In the genomic region with DNA sequence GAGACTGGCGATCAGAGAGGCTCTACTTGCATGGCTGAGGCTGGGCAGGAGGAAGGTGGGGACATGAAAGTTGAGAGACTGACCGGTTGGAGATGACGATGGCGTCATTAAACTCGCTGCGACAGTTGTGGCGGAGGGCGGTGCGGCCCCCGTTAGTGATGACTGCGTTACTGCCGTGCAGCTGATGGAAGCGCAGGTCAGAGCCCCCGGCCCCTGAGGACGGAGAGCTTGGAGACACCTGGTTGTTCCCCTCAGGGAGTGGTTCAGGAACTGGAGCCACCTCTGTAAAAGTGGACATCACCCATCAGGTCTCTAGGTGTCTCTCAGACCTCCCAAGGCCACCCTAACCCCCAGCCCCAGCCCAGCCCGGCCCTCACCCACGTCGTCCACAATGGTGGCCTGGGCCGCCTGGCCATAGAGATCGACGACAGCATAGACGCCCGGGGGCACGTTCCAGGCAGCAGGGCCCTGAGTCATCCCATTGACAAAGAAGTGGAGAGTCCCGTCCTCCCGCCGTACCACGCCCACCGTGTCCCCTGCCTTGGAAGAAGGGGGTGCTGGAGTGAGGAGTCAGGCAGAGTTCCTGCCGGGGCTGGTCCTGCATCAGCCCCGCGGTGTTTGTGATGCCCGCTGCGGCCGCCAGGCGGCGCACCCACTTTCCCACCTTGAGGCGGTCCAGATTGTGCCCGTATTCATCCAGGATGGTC, we compare ENCODE assay signal across 6 cellular contexts. TPM values are rescaled to one million over a fixed set of nuclear protein-coding genes. Genes with fewer than 3 reads are reported as not detected.
DNase-seq lines count a peak whose midpoint lies in the region; ATAC-seq and TF ChIP-seq lines count a peak whose summit lies in the region.

No MANE protein-coding gene starts in this region.

- H3K27me3 ChIP-seq in A673 (replicated peaks; ENCODE audit: insufficient read depth, low read depth, low read length, poor library complexity), result no peaks in the 10 kb centered on the region
- H3K27me3 ChIP-seq in PC-3 (ENCODE audit: low read length), result no peaks in the 10 kb centered on the region
- H3K27me3 ChIP-seq in breast epithelium, result no peaks in the 10 kb centered on the region
- no peaks in the 10 kb centered on the region for H3K27me3 ChIP-seq in ovary

- no peak overlapping the region for H2AFZ ChIP-seq in PC-3 (ENCODE audit: low read length)

- H3K4me3 ChIP-seq in A673 (ENCODE audit: low read depth, low read length, poor library complexity, severe bottlenecking) (no peak overlapping the region), PC-3 (ENCODE audit: low read length) (no peak overlapping the region), breast epithelium (no peak overlapping the region), ovary (no peak overlapping the region)

- DNase-seq in A673 (ENCODE audit: low spot score), result peak; percentile 62
- DNase-seq in PC-3, result peak; percentile 7
- no peak for DNase-seq in breast epithelium (ENCODE audit: low spot score in 2 of 2)
- peak in 2 of 5 donors; percentile 63 to 75 for DNase-seq in ovary
- DNase-seq in omental fat pad (ENCODE audit: low spot score), result no peak

- H3K4me1 ChIP-seq in A673 (ENCODE audit: insufficient read depth, low read length, poor library complexity, severe bottlenecking) (peaks cover 13% of the 10 kb centered on the region), PC-3 (ENCODE audit: insufficient read depth, low read length) (0 out of 2 replicates have a peak, but pooled peaks cover 6% of the 10 kb centered on the region), breast epithelium (no peaks in the 10 kb centered on the region), ovary (ENCODE audit: insufficient read depth) (peaks cover 1% of the 10 kb centered on the region)

- H3K9ac ChIP-seq in PC-3 (ENCODE audit: low read length), result no peak overlapping the region

- no peak for TF ChIP-seq POLR2A in breast epithelium (IDR thresholded peaks at IDR 0.05)
- no peak for TF ChIP-seq POLR2A in ovary (IDR thresholded peaks at IDR 0.05)

- CTCF ChIA-PET in A673 (lab: Charles Lee) (no interaction called here), PC-3 (lab: Charles Lee) (no interaction called here)

- peaks cover 15% of the 10 kb centered on the region for H3K79me2 ChIP-seq in PC-3 (ENCODE audit: low read length)

- BruUV-seq in A673 (replicated peaks; lab: Mats Ljungman, UMichigan) (no TSS peak), PC-3 (replicated peaks; lab: Mats Ljungman, UMichigan) (no TSS peak)

- no peak for TF ChIP-seq EP300 in ovary (IDR thresholded peaks at IDR 0.05)

- 58 to 63% (median 62%) methylated on average over 37 to 39 of the region's 39 CpGs for WGBS in ovary, 3 donors

- H3K27ac ChIP-seq in A673 (ENCODE audit: low read depth, low read length, poor library complexity, severe bottlenecking), result no peak overlapping the region
- no peak overlapping the region for H3K27ac ChIP-seq in PC-3 (ENCODE audit: low read length)
- peak overlapping the region in 1 of 2 donors; percentile 20 for H3K27ac ChIP-seq in breast epithelium
- no peak overlapping the region for H3K27ac ChIP-seq in ovary

- no peaks in the 10 kb centered on the region for H3K9me3 ChIP-seq in A673 (ENCODE audit: low read depth, low read length, poor library complexity, severe bottlenecking)
- H3K9me3 ChIP-seq in PC-3 (ENCODE audit: low read length), result no peaks in the 10 kb centered on the region
- no peaks in the 10 kb centered on the region for H3K9me3 ChIP-seq in breast epithelium
- no peaks in the 10 kb centered on the region for H3K9me3 ChIP-seq in ovary

- intact Hi-C loops in A673 (cut with micrococcal nuclease; ENCODE audit: unreplicated experiment) (no loop called here), PC-3 (cut with micrococcal nuclease) (no loop called here), breast epithelium (cut with DNase I; ENCODE audit: low total_unique reads) (no loop called here), ovary (cut with DNase I) (no loop called here)

- H3K36me3 ChIP-seq in A673 (ENCODE audit: insufficient read depth, low read length, poor library complexity, severe bottlenecking) (peaks cover 55% of the 10 kb centered on the region), PC-3 (ENCODE audit: low read depth, low read length) (peaks cover 11% of the 10 kb centered on the region; the same call in 1 of the 2 replicates), breast epithelium (no peaks in the 10 kb centered on the region), ovary (no peaks in the 10 kb centered on the region)

- TF ChIP-seq CTCF in A673 (conservative IDR thresholded peaks at IDR 0.05; ENCODE audit: low read depth, low read length) (peak; percentile 95), PC-3 (conservative IDR thresholded peaks at IDR 0.05; ENCODE audit: low read depth, low read length) (peak; percentile 56), breast epithelium (IDR thresholded peaks at IDR 0.05) (peak; percentile 39 to 76 (median 62)), ovary (IDR thresholded peaks at IDR 0.05) (peak; percentile 30 to 57 (median 54)), omental fat pad (IDR thresholded peaks at IDR 0.05) (peak in 1 of 3 donors; percentile 78)

- POLR2A ChIA-PET in A673 (lab: Charles Lee; ENCODE audit: low non-redundant PET), result no interaction called here
- POLR2A ChIA-PET in PC-3 (lab: Charles Lee; ENCODE audit: unreplicated experiment), result no interaction called here

- ATAC-seq in PC-3 (no peak; the same call in 1 of the 2 replicates), HG02798 (IDR thresholded peaks at IDR 0.05; ENCODE audit: poor library complexity, unreplicated experiment) (no peak), omental fat pad (ENCODE audit: low FRiP score) (no peak)

- H3K9me2 ChIP-seq in PC-3 (replicated peaks; ENCODE audit: low read length), result no peaks in the 10 kb centered on the region

- no peak overlapping the region for H3K4me2 ChIP-seq in PC-3 (ENCODE audit: low read length)

- H3F3A ChIP-seq in PC-3 (ENCODE audit: low read length, unreplicated experiment), result no peaks in the 10 kb centered on the region

- H4K20me1 ChIP-seq in PC-3 (ENCODE audit: low read length), result no peaks in the 10 kb centered on the region

RNA-seq across cellular contexts. Expression of a gene that starts 5.3 kb away (rescaled TPM):
- total RNA-seq in A673 (2021) (81.7 and 99.5 TPM in 2 replicates), PC-3 (2014; rRNA removed) (21.4 and 27.7 TPM in 2 replicates), breast epithelium (10 to 100 TPM; 15.0 to 22.9 (median 17.4) TPM), ovary (10 to 100 TPM; 11.2 to 48.0 (median 41.6) TPM), omental fat pad (10 to 100 TPM; 10.4 to 16.1 (median 11.5) TPM)
- 10 to 100 TPM in 1 of 2 donors, 1 to 10 TPM in 1; 9.6 to 32.8 TPM for polyA plus RNA-seq in ovary

RNA-seq across cellular contexts. Expression of a gene that starts 8.7 kb away (rescaled TPM):
- total RNA-seq in A673 (2021), result 116 and 133 TPM in 2 replicates
- total RNA-seq in PC-3 (2014; rRNA removed), result 30.8 and 45.8 TPM in 2 replicates
- total RNA-seq in breast epithelium, result 100 to 1,000 TPM in 1 of 3 donors, 10 to 100 TPM in 2; 77.3 to 109 (median 84.2) TPM
- 10 to 100 TPM; 53.1 to 76.5 (median 59.3) TPM for total RNA-seq in ovary
- polyA plus RNA-seq in ovary, result 100 to 1,000 TPM in 1 of 2 donors, 10 to 100 TPM in 1; 62.2 to 103 TPM
- 10 to 100 TPM; 49.6 to 91.3 (median 75.9) TPM for total RNA-seq in omental fat pad

RNA-seq across cellular contexts. Expression of a gene that starts 12.4 kb away (rescaled TPM):
- total RNA-seq in A673 (2021) (1.1 TPM in 2 replicates), PC-3 (2014; rRNA removed) (not detected in 2 replicates), breast epithelium (1 to 10 TPM; 3.4 to 6.6 (median 5.2) TPM), ovary (1 to 10 TPM; 1.9 to 9.4 (median 5.5) TPM), omental fat pad (10 to 100 TPM in 1 of 4 donors, 1 to 10 TPM in 3; 3.3 to 13.1 (median 8.1) TPM)
- 1 to 10 TPM; 2.2 to 5.8 TPM for polyA plus RNA-seq in ovary

RNA-seq across cellular contexts. Expression of a gene that starts 16.5 kb away (rescaled TPM):
- total RNA-seq in A673 (2021) (1,112 and 1,128 TPM in 2 replicates), PC-3 (2014; rRNA removed) (1,140 and 1,203 TPM in 2 replicates), breast epithelium (100 to 1,000 TPM; 151 to 172 (median 163) TPM), ovary (100 to 1,000 TPM in 5 of 7 donors, 10 to 100 TPM in 2; 55.9 to 302 (median 229) TPM), omental fat pad (100 to 1,000 TPM; 127 to 408 (median 282) TPM)
- 100 to 1,000 TPM; 182 to 258 TPM for polyA plus RNA-seq in ovary

RNA-seq across cellular contexts. Expression of a gene that starts 28.1 kb away (rescaled TPM):
- total RNA-seq in A673 (2021) (3.8 TPM in 2 replicates), PC-3 (2014; rRNA removed) (7.0 and 7.6 TPM in 2 replicates), breast epithelium (10 to 100 TPM in 2 of 3 donors, 1 to 10 TPM in 1; 9.1 to 11.5 (median 11.0) TPM), ovary (10 to 100 TPM in 5 of 7 donors, 1 to 10 TPM in 2; 5.1 to 12.9 (median 10.5) TPM), omental fat pad (1 to 10 TPM; 6.7 to 9.9 (median 8.4) TPM)
- 10 to 100 TPM; 10.4 to 12.5 TPM for polyA plus RNA-seq in ovary

Comparison
In these comparisons a context has a peak if more than half of its experiments do, and no peak if none do; other contexts are left out.
1. DNase-seq: peak in A673 (single experiment) and PC-3 (single experiment); none in breast epithelium (0 of 2) and omental fat pad (single experiment).